3 cellular contexts compared by ENCODE assay signal in the genomic region with DNA sequence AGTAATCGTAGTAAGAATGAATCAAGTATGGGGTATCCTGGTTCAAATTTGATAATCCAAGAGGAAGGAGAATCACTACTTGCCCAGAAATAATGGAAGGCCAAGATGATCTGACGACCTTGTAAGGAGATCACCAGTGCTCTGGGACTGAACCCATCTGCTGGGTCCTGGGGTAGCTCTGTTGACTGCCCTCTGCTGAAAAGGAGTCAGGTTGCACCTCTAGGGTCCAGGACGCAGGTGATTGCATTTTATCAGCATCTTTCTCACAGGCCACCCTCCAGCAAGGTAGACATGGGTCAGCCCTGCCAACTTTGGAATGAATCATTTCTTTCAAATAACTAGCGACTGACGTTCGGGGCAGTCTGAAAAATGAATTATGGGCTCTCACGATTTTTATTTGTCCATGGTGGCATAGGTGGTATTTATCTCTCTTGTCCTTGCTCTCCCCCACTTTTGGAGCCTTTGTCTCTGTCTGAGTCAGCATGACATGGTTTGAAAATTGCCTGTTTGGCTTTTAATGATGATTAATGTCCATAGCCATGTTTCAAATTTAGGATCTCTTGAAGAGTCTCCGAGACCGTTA.
TF ChIP-seq lines count a peak whose summit lies in the region.

No MANE protein-coding gene starts in this region.

TF ChIP-seq in A549, 52 proteins besides CTCF, POLR2A, EP300 and RAD21:
- 0 out of 3 replicates have a peak, but pooled peaks have one; percentile 8 for TF ChIP-seq SMC3 (IDR thresholded peaks at IDR 0.05)
- TF ChIP-seq, protein P1, sequence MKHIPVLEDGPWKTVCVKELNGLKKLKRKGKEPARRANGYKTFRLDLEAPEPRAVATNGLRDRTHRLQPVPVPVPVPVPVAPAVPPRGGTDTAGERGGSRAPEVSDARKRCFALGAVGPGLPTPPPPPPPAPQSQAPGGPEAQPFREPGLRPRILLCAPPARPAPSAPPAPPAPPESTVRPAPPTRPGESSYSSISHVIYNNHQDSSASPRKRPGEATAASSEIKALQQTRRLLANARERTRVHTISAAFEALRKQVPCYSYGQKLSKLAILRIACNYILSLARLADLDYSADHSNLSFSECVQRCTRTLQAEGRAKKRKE (CRISPR knock-in tag; IDR thresholded peaks at IDR 0.05; ENCODE audit: low read depth), result no peak
- TF ChIP-seq MAFK (IDR thresholded peaks at IDR 0.05; ENCODE audit: partially characterized antibody), result peak; percentile 23

TF ChIP-seq in H1, 55 proteins besides CTCF, POLR2A, EP300 and RAD21:
- no peak for TF ChIP-seq SIRT6 (IDR thresholded peaks at IDR 0.05; ENCODE audit: low read length)
- no peak for TF ChIP-seq SUZ12 (IDR thresholded peaks at IDR 0.05; ENCODE audit: low read length)
- TF ChIP-seq TAF7 (optimal IDR thresholded peaks at IDR 0.05; ENCODE audit: borderline replicate concordance, low read depth, low read length), result no peak
- TF ChIP-seq SRF (IDR thresholded peaks at IDR 0.05; ENCODE audit: low read depth, low read length), result no peak
- no peak for TF ChIP-seq GABPA (IDR thresholded peaks at IDR 0.05; ENCODE audit: borderline replicate concordance, insufficient read depth, low read length)
- TF ChIP-seq, protein P2, sequence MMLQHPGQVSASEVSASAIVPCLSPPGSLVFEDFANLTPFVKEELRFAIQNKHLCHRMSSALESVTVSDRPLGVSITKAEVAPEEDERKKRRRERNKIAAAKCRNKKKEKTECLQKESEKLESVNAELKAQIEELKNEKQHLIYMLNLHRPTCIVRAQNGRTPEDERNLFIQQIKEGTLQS (IDR thresholded peaks at IDR 0.05; ENCODE audit: insufficient read depth, low read depth, low read length), result no peak
- TF ChIP-seq NANOG (IDR thresholded peaks at IDR 0.05; ENCODE audit: insufficient read depth, low read depth, low read length, poor library complexity, severe bottlenecking), result no peak
- no peak for TF ChIP-seq CEBPB (IDR thresholded peaks at IDR 0.05; ENCODE audit: low read depth, low read length)
- TF ChIP-seq, protein P3, sequence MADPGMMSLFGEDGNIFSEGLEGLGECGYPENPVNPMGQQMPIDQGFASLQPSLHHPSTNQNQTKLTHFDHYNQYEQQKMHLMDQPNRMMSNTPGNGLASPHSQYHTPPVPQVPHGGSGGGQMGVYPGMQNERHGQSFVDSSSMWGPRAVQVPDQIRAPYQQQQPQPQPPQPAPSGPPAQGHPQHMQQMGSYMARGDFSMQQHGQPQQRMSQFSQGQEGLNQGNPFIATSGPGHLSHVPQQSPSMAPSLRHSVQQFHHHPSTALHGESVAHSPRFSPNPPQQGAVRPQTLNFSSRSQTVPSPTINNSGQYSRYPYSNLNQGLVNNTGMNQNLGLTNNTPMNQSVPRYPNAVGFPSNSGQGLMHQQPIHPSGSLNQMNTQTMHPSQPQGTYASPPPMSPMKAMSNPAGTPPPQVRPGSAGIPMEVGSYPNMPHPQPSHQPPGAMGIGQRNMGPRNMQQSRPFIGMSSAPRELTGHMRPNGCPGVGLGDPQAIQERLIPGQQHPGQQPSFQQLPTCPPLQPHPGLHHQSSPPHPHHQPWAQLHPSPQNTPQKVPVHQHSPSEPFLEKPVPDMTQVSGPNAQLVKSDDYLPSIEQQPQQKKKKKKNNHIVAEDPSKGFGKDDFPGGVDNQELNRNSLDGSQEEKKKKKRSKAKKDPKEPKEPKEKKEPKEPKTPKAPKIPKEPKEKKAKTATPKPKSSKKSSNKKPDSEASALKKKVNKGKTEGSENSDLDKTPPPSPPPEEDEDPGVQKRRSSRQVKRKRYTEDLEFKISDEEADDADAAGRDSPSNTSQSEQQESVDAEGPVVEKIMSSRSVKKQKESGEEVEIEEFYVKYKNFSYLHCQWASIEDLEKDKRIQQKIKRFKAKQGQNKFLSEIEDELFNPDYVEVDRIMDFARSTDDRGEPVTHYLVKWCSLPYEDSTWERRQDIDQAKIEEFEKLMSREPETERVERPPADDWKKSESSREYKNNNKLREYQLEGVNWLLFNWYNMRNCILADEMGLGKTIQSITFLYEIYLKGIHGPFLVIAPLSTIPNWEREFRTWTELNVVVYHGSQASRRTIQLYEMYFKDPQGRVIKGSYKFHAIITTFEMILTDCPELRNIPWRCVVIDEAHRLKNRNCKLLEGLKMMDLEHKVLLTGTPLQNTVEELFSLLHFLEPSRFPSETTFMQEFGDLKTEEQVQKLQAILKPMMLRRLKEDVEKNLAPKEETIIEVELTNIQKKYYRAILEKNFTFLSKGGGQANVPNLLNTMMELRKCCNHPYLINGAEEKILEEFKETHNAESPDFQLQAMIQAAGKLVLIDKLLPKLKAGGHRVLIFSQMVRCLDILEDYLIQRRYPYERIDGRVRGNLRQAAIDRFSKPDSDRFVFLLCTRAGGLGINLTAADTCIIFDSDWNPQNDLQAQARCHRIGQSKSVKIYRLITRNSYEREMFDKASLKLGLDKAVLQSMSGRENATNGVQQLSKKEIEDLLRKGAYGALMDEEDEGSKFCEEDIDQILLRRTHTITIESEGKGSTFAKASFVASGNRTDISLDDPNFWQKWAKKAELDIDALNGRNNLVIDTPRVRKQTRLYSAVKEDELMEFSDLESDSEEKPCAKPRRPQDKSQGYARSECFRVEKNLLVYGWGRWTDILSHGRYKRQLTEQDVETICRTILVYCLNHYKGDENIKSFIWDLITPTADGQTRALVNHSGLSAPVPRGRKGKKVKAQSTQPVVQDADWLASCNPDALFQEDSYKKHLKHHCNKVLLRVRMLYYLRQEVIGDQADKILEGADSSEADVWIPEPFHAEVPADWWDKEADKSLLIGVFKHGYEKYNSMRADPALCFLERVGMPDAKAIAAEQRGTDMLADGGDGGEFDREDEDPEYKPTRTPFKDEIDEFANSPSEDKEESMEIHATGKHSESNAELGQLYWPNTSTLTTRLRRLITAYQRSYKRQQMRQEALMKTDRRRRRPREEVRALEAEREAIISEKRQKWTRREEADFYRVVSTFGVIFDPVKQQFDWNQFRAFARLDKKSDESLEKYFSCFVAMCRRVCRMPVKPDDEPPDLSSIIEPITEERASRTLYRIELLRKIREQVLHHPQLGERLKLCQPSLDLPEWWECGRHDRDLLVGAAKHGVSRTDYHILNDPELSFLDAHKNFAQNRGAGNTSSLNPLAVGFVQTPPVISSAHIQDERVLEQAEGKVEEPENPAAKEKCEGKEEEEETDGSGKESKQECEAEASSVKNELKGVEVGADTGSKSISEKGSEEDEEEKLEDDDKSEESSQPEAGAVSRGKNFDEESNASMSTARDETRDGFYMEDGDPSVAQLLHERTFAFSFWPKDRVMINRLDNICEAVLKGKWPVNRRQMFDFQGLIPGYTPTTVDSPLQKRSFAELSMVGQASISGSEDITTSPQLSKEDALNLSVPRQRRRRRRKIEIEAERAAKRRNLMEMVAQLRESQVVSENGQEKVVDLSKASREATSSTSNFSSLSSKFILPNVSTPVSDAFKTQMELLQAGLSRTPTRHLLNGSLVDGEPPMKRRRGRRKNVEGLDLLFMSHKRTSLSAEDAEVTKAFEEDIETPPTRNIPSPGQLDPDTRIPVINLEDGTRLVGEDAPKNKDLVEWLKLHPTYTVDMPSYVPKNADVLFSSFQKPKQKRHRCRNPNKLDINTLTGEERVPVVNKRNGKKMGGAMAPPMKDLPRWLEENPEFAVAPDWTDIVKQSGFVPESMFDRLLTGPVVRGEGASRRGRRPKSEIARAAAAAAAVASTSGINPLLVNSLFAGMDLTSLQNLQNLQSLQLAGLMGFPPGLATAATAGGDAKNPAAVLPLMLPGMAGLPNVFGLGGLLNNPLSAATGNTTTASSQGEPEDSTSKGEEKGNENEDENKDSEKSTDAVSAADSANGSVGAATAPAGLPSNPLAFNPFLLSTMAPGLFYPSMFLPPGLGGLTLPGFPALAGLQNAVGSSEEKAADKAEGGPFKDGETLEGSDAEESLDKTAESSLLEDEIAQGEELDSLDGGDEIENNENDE (IDR thresholded peaks at IDR 0.05; ENCODE audit: insufficient replicate concordance, low read length), result no peak
- no peak for TF ChIP-seq YY1 (IDR thresholded peaks at IDR 0.05; ENCODE audit: low read depth, low read length)
- TF ChIP-seq HDAC2 (IDR thresholded peaks at IDR 0.05; ENCODE audit: borderline replicate concordance in 1 of 2, low read depth in 2 of 2, low read length in 2 of 2), result no peak
TF ChIP-seq in H1: peak in this region for 0.

TF ChIP-seq in SK-N-SH, 30 proteins besides CTCF, POLR2A, EP300 and RAD21:
- TF ChIP-seq RXRA (IDR thresholded peaks at IDR 0.05; ENCODE audit: borderline replicate concordance, low read depth) (no peak), TAF1 (IDR thresholded peaks at IDR 0.05; ENCODE audit: borderline replicate concordance, low read depth, low read length) (no peak), POLR2AphosphoS5 (IDR thresholded peaks at IDR 0.05; ENCODE audit: low read depth, low read length) (no peak), GATA2 (CRISPR knock-in tag; IDR thresholded peaks at IDR 0.05) (no peak), NFIC (IDR thresholded peaks at IDR 0.05; ENCODE audit: borderline replicate concordance) (no peak), ELF1 (IDR thresholded peaks at IDR 0.05) (no peak), MEF2A (IDR thresholded peaks at IDR 0.05; ENCODE audit: borderline replicate concordance, low read depth) (no peak), MXI1 (IDR thresholded peaks at IDR 0.05; ENCODE audit: low read depth, low read length) (no peak), CHD2 (IDR thresholded peaks at IDR 0.05; ENCODE audit: low read length, partially characterized antibody) (no peak)
- TF ChIP-seq, protein P4, sequence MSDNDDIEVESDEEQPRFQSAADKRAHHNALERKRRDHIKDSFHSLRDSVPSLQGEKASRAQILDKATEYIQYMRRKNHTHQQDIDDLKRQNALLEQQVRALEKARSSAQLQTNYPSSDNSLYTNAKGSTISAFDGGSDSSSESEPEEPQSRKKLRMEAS (IDR thresholded peaks at IDR 0.05; ENCODE audit: low read depth), result no peak
- TF ChIP-seq, protein P5, sequence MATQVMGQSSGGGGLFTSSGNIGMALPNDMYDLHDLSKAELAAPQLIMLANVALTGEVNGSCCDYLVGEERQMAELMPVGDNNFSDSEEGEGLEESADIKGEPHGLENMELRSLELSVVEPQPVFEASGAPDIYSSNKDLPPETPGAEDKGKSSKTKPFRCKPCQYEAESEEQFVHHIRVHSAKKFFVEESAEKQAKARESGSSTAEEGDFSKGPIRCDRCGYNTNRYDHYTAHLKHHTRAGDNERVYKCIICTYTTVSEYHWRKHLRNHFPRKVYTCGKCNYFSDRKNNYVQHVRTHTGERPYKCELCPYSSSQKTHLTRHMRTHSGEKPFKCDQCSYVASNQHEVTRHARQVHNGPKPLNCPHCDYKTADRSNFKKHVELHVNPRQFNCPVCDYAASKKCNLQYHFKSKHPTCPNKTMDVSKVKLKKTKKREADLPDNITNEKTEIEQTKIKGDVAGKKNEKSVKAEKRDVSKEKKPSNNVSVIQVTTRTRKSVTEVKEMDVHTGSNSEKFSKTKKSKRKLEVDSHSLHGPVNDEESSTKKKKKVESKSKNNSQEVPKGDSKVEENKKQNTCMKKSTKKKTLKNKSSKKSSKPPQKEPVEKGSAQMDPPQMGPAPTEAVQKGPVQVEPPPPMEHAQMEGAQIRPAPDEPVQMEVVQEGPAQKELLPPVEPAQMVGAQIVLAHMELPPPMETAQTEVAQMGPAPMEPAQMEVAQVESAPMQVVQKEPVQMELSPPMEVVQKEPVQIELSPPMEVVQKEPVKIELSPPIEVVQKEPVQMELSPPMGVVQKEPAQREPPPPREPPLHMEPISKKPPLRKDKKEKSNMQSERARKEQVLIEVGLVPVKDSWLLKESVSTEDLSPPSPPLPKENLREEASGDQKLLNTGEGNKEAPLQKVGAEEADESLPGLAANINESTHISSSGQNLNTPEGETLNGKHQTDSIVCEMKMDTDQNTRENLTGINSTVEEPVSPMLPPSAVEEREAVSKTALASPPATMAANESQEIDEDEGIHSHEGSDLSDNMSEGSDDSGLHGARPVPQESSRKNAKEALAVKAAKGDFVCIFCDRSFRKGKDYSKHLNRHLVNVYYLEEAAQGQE (IDR thresholded peaks at IDR 0.05; ENCODE audit: low read depth, low read length), result no peak
- TF ChIP-seq, protein P6, sequence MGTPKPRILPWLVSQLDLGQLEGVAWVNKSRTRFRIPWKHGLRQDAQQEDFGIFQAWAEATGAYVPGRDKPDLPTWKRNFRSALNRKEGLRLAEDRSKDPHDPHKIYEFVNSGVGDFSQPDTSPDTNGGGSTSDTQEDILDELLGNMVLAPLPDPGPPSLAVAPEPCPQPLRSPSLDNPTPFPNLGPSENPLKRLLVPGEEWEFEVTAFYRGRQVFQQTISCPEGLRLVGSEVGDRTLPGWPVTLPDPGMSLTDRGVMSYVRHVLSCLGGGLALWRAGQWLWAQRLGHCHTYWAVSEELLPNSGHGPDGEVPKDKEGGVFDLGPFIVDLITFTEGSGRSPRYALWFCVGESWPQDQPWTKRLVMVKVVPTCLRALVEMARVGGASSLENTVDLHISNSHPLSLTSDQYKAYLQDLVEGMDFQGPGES (IDR thresholded peaks at IDR 0.05; ENCODE audit: low read depth, low read length), result no peak
- TF ChIP-seq, protein P7, sequence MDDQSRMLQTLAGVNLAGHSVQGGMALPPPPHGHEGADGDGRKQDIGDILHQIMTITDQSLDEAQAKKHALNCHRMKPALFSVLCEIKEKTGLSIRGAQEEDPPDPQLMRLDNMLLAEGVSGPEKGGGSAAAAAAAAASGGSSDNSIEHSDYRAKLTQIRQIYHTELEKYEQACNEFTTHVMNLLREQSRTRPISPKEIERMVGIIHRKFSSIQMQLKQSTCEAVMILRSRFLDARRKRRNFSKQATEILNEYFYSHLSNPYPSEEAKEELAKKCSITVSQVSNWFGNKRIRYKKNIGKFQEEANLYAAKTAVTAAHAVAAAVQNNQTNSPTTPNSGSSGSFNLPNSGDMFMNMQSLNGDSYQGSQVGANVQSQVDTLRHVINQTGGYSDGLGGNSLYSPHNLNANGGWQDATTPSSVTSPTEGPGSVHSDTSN (IDR thresholded peaks at IDR 0.05), result no peak
